In genomic region chr6:88870728-88871330, GRCh38 we compare ENCODE assay signal across 8 cellular contexts.
DNase-seq lines count a peak whose midpoint lies in the region; ATAC-seq and TF ChIP-seq lines count a peak whose summit lies in the region.

No MANE protein-coding gene starts in this region.

- no peak for DNase-seq in AG04449 (ENCODE audit: low read depth, low spot score)
- DNase-seq in G401 (ENCODE audit: low spot score) = peak; percentile 78
- DNase-seq in NB4 (ENCODE audit: low read depth) = peak; percentile 69
- DNase-seq in T-helper 22 cell (ENCODE audit: low read depth) = peak; percentile 2
- DNase-seq in epithelial cell of esophagus (ENCODE audit: low read depth) = peak; percentile 71
- DNase-seq in naive thymus-derived CD8-positive, alpha-beta T cell = peak in 9 of 10 donors; percentile 2 to 62 (median 40)

- no peak for TF ChIP-seq POLR2A in NB4 (IDR thresholded peaks at IDR 0.05; ENCODE audit: extremely low read depth, insufficient read length)

- no peaks in the 10 kb centered on the region for H3K9me3 Mint-ChIP-seq in naive thymus-derived CD8-positive, alpha-beta T cell
- H3K9me3 Mint-ChIP-seq in activated T-helper 17 cell treated with anti-CD3 and anti-CD28 coated beads, Interleukin-2, amount 50 U/mL, for 72 hours = no peaks in the 10 kb centered on the region

- H3K36me3 Mint-ChIP-seq in naive thymus-derived CD8-positive, alpha-beta T cell = peaks cover 0 to 18% (median 0%) of the 10 kb centered on the region in 3 donors
- peaks cover 23% of the 10 kb centered on the region for H3K36me3 Mint-ChIP-seq in activated T-helper 17 cell treated with anti-CD3 and anti-CD28 coated beads, Interleukin-2, amount 50 U/mL, for 72 hours (ENCODE audit: low read depth)

- H3K4me3 ChIP-seq in AG04449 (ENCODE audit: low read depth, low read length) = no peak overlapping the region
- H3K4me3 ChIP-seq in NB4 (ENCODE audit: low read depth, low read length) = no peak overlapping the region
- H3K4me3 ChIP-seq in epithelial cell of esophagus (ENCODE audit: low read length) = no peak overlapping the region

- H3K27me3 Mint-ChIP-seq in naive thymus-derived CD8-positive, alpha-beta T cell = no peaks in the 10 kb centered on the region
- H3K27me3 Mint-ChIP-seq in activated T-helper 17 cell treated with anti-CD3 and anti-CD28 coated beads, Interleukin-2, amount 50 U/mL, for 72 hours = no peaks in the 10 kb centered on the region

- in situ Hi-C loops in G401 (cut with HindIII; ENCODE audit: low sequenced_read_pairs) = no loop called here

- H3K27ac Mint-ChIP-seq in naive thymus-derived CD8-positive, alpha-beta T cell = no peak overlapping the region
- H3K27ac Mint-ChIP-seq in activated T-helper 17 cell treated with anti-CD3 and anti-CD28 coated beads, Interleukin-2, amount 50 U/mL, for 72 hours = no peak overlapping the region

- CTCF ChIA-PET in AG04449 (lab: Yijun Ruan, JAX) = interaction anchor here (0.6 to 7.1 kb wide), 29 partner anchors 9 to 1477 kb away, joined by 3 to 88 read pairs (median 4); no protein-coding TSS in a partner anchor

- ATAC-seq in naive thymus-derived CD8-positive, alpha-beta T cell = no peak
- ATAC-seq in activated T-helper 17 cell treated with anti-CD3 and anti-CD28 coated beads, Interleukin-2, amount 50 U/mL, for 72 hours (replicated peaks) = no peak
- ATAC-seq in HG03342 (IDR thresholded peaks at IDR 0.05; ENCODE audit: unreplicated experiment) = no peak

- peaks cover 8 to 20% (median 12%) of the 10 kb centered on the region in 4 donors for H3K4me1 Mint-ChIP-seq in naive thymus-derived CD8-positive, alpha-beta T cell
- peaks cover 17% of the 10 kb centered on the region for H3K4me1 Mint-ChIP-seq in activated T-helper 17 cell treated with anti-CD3 and anti-CD28 coated beads, Interleukin-2, amount 50 U/mL, for 72 hours

- H3K4me3 Mint-ChIP-seq in naive thymus-derived CD8-positive, alpha-beta T cell = no peak overlapping the region
- no peak overlapping the region for H3K4me3 Mint-ChIP-seq in activated T-helper 17 cell treated with anti-CD3 and anti-CD28 coated beads, Interleukin-2, amount 50 U/mL, for 72 hours

- TF ChIP-seq CTCF in AG04449 (IDR thresholded peaks at IDR 0.05; ENCODE audit: insufficient read depth, low read length, missing control alignments) (peak; percentile 38), NB4 (IDR thresholded peaks at IDR 0.05; ENCODE audit: low read depth, low read length) (peak; percentile 37), epithelial cell of esophagus (IDR thresholded peaks at IDR 0.05; ENCODE audit: insufficient read depth, low read depth, low read length, missing control alignments) (peak; percentile 57)

- POLR2A ChIA-PET in AG04449 (lab: Yijun Ruan, JAX) = no interaction called here
- POLR2A ChIA-PET in naive thymus-derived CD8-positive, alpha-beta T cell (lab: Charles Lee) = no interaction called here
